ENCODE assay signal across 2 cellular contexts in the genomic region with DNA sequence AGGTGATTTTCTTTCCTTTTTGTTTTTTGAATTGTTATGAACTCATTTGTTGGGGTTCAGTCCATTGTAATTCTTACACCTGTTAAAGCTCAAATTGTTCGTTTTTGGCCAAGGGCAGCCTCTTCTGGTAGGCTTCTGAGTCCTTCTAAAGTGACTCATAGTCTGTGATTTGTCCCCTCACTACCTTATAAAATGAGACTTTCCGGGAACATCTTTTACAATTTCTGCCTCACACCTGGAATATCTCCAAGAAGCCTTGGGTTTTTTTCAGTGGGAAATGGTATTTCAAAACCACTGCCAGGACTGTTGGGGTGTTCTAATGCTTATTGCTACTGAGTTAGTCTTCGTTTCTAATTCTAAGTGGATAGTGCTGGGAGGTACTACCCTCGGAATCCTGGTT.
TF ChIP-seq lines count a peak whose summit lies in the region.

No MANE protein-coding gene starts in this region.

TF ChIP-seq in SK-N-SH, 30 proteins besides CTCF, POLR2A, EP300 and RAD21:
- TF ChIP-seq, protein P1, sequence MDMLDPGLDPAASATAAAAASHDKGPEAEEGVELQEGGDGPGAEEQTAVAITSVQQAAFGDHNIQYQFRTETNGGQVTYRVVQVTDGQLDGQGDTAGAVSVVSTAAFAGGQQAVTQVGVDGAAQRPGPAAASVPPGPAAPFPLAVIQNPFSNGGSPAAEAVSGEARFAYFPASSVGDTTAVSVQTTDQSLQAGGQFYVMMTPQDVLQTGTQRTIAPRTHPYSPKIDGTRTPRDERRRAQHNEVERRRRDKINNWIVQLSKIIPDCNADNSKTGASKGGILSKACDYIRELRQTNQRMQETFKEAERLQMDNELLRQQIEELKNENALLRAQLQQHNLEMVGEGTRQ (IDR thresholded peaks at IDR 0.05; ENCODE audit: borderline replicate concordance, low read depth, low read length), result no peak
- TF ChIP-seq SMC3 (IDR thresholded peaks at IDR 0.05; ENCODE audit: low read depth, low read length) (no peak), FOSL2 (IDR thresholded peaks at IDR 0.05; ENCODE audit: borderline replicate concordance, low read depth) (peak; percentile 16; the same call in 1 of the 2 replicates), REST (IDR thresholded peaks at IDR 0.05; ENCODE audit: low read depth, low read length) (no peak)

TF ChIP-seq in SK-N-SH treated with all-trans-retinoic acid at 6 μM for 48 hours, 23 proteins besides CTCF, POLR2A, EP300 and RAD21:
- TF ChIP-seq, protein P2, sequence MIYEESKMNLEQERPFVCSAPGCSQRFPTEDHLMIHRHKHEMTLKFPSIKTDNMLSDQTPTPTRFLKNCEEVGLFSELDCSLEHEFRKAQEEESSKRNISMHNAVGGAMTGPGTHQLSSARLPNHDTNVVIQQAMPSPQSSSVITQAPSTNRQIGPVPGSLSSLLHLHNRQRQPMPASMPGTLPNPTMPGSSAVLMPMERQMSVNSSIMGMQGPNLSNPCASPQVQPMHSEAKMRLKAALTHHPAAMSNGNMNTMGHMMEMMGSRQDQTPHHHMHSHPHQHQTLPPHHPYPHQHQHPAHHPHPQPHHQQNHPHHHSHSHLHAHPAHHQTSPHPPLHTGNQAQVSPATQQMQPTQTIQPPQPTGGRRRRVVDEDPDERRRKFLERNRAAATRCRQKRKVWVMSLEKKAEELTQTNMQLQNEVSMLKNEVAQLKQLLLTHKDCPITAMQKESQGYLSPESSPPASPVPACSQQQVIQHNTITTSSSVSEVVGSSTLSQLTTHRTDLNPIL (CRISPR knock-in tag; IDR thresholded peaks at IDR 0.05; ENCODE audit: low read depth), result no peak
- TF ChIP-seq ZNF565 (CRISPR knock-in tag; conservative IDR thresholded peaks at IDR 0.05; ENCODE audit: low read depth) (no peak), SNAI2 (CRISPR knock-in tag; IDR thresholded peaks at IDR 0.05) (no peak), ZFP30 (CRISPR knock-in tag; IDR thresholded peaks at IDR 0.05) (no peak), OSR1 (CRISPR knock-in tag; IDR thresholded peaks at IDR 0.05) (no peak), ARNTL (CRISPR knock-in tag; IDR thresholded peaks at IDR 0.05; ENCODE audit: borderline replicate concordance, low read depth) (no peak), ISL1 (CRISPR knock-in tag; IDR thresholded peaks at IDR 0.05) (no peak), CSDC2 (CRISPR knock-in tag; IDR thresholded peaks at IDR 0.05) (no peak), ZNF70 (CRISPR knock-in tag; IDR thresholded peaks at IDR 0.05) (no peak), TOX (CRISPR knock-in tag; IDR thresholded peaks at IDR 0.05; ENCODE audit: borderline replicate concordance) (no peak), ZFP3 (CRISPR knock-in tag; IDR thresholded peaks at IDR 0.05) (no peak), ZC3H10 (CRISPR knock-in tag; IDR thresholded peaks at IDR 0.05) (no peak), PATZ1 (CRISPR knock-in tag; IDR thresholded peaks at IDR 0.05; ENCODE audit: borderline replicate concordance) (no peak), GLIS3 (CRISPR knock-in tag; IDR thresholded peaks at IDR 0.05) (no peak), CSRNP3 (CRISPR knock-in tag; IDR thresholded peaks at IDR 0.05) (no peak), TCF4 (CRISPR knock-in tag; IDR thresholded peaks at IDR 0.05; ENCODE audit: borderline replicate concordance) (no peak), POU6F1 (CRISPR knock-in tag; IDR thresholded peaks at IDR 0.05; ENCODE audit: borderline replicate concordance, low read depth) (no peak)
